In the genomic region with DNA sequence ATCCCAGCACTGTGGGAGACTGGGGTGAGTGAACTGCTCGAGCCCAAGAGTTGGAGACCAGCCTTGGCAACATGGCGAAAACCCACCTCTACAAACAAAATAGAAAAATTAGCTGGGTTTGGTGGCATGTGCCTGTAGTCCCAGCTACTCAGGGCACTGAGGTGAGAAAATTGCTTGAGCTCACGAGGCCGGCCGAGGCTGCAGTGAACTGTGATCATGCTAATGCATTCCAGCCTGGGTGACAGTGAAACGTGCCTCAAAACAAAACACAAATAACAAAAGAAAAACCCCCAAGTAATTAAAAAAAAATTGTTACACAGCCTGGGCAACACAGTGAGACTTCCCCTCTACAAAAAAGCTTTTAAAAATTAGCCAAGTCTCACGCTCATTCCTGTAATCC, we compare ENCODE assay signal across 21 cellular contexts. TPM values are rescaled to one million over a fixed set of nuclear protein-coding genes. Genes with fewer than 3 reads are reported as not detected.
DNase-seq lines count a peak whose midpoint lies in the region; ATAC-seq and TF ChIP-seq lines count a peak whose summit lies in the region.
"Had no signal": no experiment of that assay in that cellular context is flagged by ENCODE, and none has a peak within 500 bp of the region (broad histone marks: within the 10 kb centered on the region; RNA-seq: fewer than 3 reads in every experiment).

No MANE protein-coding gene starts in this region.

- peak overlapping the region; percentile 50 for H3K27ac Mint-ChIP-seq in activated T-cell treated with anti-CD3 and anti-CD28 coated beads, Interleukin-2, amount 50 U/mL, for 72 hours
- H3K27ac Mint-ChIP-seq in H9 (peak overlapping the region; percentile 44 to 88 (median 74); a peak in 5 of 7 replicates), neural progenitor cell (peak overlapping the region; percentile 66)
- H3K27ac Mint-ChIP-seq in dendritic cell treated with granulocyte-macrophage colony-stimulating factor and Interleukin-4, amounts not matched to agents 40 ng/mL and 50 ng/mL, for 4 days = peak overlapping the region; percentile 39
- H3K27ac Mint-ChIP-seq: CD4-positive, alpha-beta T cell had no signal

- H3K4me3 ChIP-seq in neural progenitor cell = no peak overlapping the region
- H3K4me3 ChIP-seq: GM23248, PC-9, SJCRH30 had no signal

- H2BK12ac ChIP-seq in H9 (ENCODE audit: insufficient read length, low read depth, low read length) = no peak overlapping the region

- no peaks in the 10 kb centered on the region for H3K27me3 Mint-ChIP-seq in activated T-cell treated with anti-CD3 and anti-CD28 coated beads, Interleukin-2, amount 50 U/mL, for 72 hours (ENCODE audit: low read depth)
- H3K27me3 Mint-ChIP-seq in activated T-cell treated with anti-CD3 and anti-CD28 coated beads, Interleukin-2, amount 50 U/mL, for 4 hours (ENCODE audit: low read depth) = no peaks in the 10 kb centered on the region
- no peaks in the 10 kb centered on the region for H3K27me3 Mint-ChIP-seq in H9 (ENCODE audit: low read depth)
- H3K27me3 Mint-ChIP-seq in dendritic cell treated with granulocyte-macrophage colony-stimulating factor and Interleukin-4, amounts not matched to agents 40 ng/mL and 50 ng/mL, for 4 days = no peaks in the 10 kb centered on the region
- no peaks in the 10 kb centered on the region for H3K27me3 Mint-ChIP-seq in neural progenitor cell (ENCODE audit: insufficient read depth, low read depth)
- H3K27me3 Mint-ChIP-seq: CD4-positive, alpha-beta T cell had no signal

- no peak overlapping the region for H3K4me2 ChIP-seq in H9 (ENCODE audit: insufficient read depth, insufficient read length, low read length)
- no peak overlapping the region for H3K4me2 ChIP-seq in neural progenitor cell
- H3K4me2 ChIP-seq: PC-9 had no signal

- no peak overlapping the region for H3K4ac ChIP-seq in H9 (ENCODE audit: low read depth, low read length)

- TF ChIP-seq CTCF in H9 (conservative IDR thresholded peaks at IDR 0.05) (no peak), neural progenitor cell (IDR thresholded peaks at IDR 0.05) (no peak)

- WGBS in H9 (ENCODE audit: extremely low coverage, insufficient read length, low lambda C conversion rate) = no CpG with 5 or more reads among the region's 7 CpGs

- no peak overlapping the region for H2BK120ac ChIP-seq in H9 (ENCODE audit: low read depth, low read length, poor library complexity, severe bottlenecking)

- intact Hi-C loops in dendritic cell treated with granulocyte-macrophage colony-stimulating factor and Interleukin-4, amounts not matched to agents 40 ng/mL and 50 ng/mL, for 4 days (cut with micrococcal nuclease) = no loop called here

- no peak overlapping the region for H4K91ac ChIP-seq in H9 (ENCODE audit: insufficient read length, low read depth, low read length)

- H3K79me2 ChIP-seq in H9 (ENCODE audit: insufficient read depth, low read length) = peaks cover 40% of the 10 kb centered on the region; the same call in 1 of the 2 replicates
- peaks cover 90% of the 10 kb centered on the region for H3K79me2 ChIP-seq in neural progenitor cell (ENCODE audit: low read depth)

- no peak overlapping the region for H3K14ac ChIP-seq in H9 (ENCODE audit: insufficient read depth, low read length)

- H3K4me1 ChIP-seq in H9 (ENCODE audit: insufficient read depth, low read length) (no peaks in the 10 kb centered on the region), neural progenitor cell (no peaks in the 10 kb centered on the region)
- H3K4me1 ChIP-seq: Caco-2, SJCRH30 had no signal

- H2BK5ac ChIP-seq in H9 (ENCODE audit: insufficient read length, low read length) = no peak overlapping the region

- DNase-seq in activated T-cell treated with anti-CD3 and anti-CD28 coated beads, Interleukin-2, amount 50 U/mL, for 72 hours = no peak
- DNase-seq in activated T-cell treated with anti-CD3 and anti-CD28 coated beads, Interleukin-2, amount 50 U/mL, for 4 hours = no peak
- DNase-seq in H9 = no peak
- DNase-seq in neural progenitor cell (ENCODE audit: low spot score) = peak; percentile 5
- no peak for DNase-seq in AG08396 (ENCODE audit: low spot score)
- DNase-seq in T-helper 9 cell = no peak
- no peak for DNase-seq in kidney glomerular epithelial cell (lab: John Stamatoyannopoulos, UW)
- DNase-seq: Caco-2; CD4-positive, alpha-beta T cell; DMS153; GF-D8; GM23248; KBM-7; MV-4-11; NCI-H1417; NCI-H187 treated with DMSO at 0.1 percent for 48 hours; NCI-H2227 treated with DMSO at 0.1 percent for 48 hours; NCI-H524 treated with DMSO at 0.1 percent for 48 hours; PC-9; SJCRH30 had no signal

- H3K23ac ChIP-seq in H9 (ENCODE audit: insufficient read length, low read depth, low read length) = no peak overlapping the region

- H4K5ac ChIP-seq in H9 (ENCODE audit: insufficient read length, low read depth, low read length) = no peak overlapping the region

- H3K36me3 Mint-ChIP-seq in activated T-cell treated with anti-CD3 and anti-CD28 coated beads, Interleukin-2, amount 50 U/mL, for 72 hours (ENCODE audit: insufficient read depth in 2 of 2) = peaks cover 9 to 20% of the 10 kb centered on the region in 2 donors
- H3K36me3 Mint-ChIP-seq in activated T-cell treated with anti-CD3 and anti-CD28 coated beads, Interleukin-2, amount 50 U/mL, for 4 hours (ENCODE audit: insufficient read depth) = peaks cover 20% of the 10 kb centered on the region
- H3K36me3 Mint-ChIP-seq in H9 (ENCODE audit: insufficient read depth in 1 of 3, low read depth in 3 of 3) = peaks cover 22 to 35% (median 25%) of the 10 kb centered on the region in 3 experiments
- peaks cover 67% of the 10 kb centered on the region for H3K36me3 Mint-ChIP-seq in dendritic cell treated with granulocyte-macrophage colony-stimulating factor and Interleukin-4, amounts not matched to agents 40 ng/mL and 50 ng/mL, for 4 days (ENCODE audit: low read depth)
- H3K36me3 Mint-ChIP-seq in neural progenitor cell = peaks cover 11% of the 10 kb centered on the region

- H2AFZ ChIP-seq in H9 (ENCODE audit: low read length) = no peak overlapping the region
- H2AFZ ChIP-seq in neural progenitor cell (replicated peaks) = no peak overlapping the region
- H2AFZ ChIP-seq: GM23248, PC-9 had no signal

- no peak overlapping the region for H2BK15ac ChIP-seq in H9 (ENCODE audit: low read depth, low read length)

- no peaks in the 10 kb centered on the region for H3K23me2 ChIP-seq in H9 (ENCODE audit: insufficient read length, low read depth, low read length, poor library complexity, severe bottlenecking)

- no peak overlapping the region for H3K56ac ChIP-seq in H9 (ENCODE audit: insufficient read length, low read depth, low read length)

- no peak overlapping the region for H4K8ac ChIP-seq in H9 (replicated peaks; ENCODE audit: insufficient read length, low read depth, low read length)

- H3K27me3 ChIP-seq in H9 (ENCODE audit: insufficient read depth, low read length) (no peaks in the 10 kb centered on the region), neural progenitor cell (no peaks in the 10 kb centered on the region)
- H3K27me3 ChIP-seq: SJCRH30 had no signal

- peaks cover 3% of the 10 kb centered on the region for H3K79me1 ChIP-seq in H9 (ENCODE audit: insufficient read depth, low read depth, low read length, poor library complexity, severe bottlenecking)

- H3K4me1 Mint-ChIP-seq in activated T-cell treated with anti-CD3 and anti-CD28 coated beads, Interleukin-2, amount 50 U/mL, for 72 hours (ENCODE audit: low read depth) = peaks cover 31% of the 10 kb centered on the region
- H3K4me1 Mint-ChIP-seq in activated T-cell treated with anti-CD3 and anti-CD28 coated beads, Interleukin-2, amount 50 U/mL, for 4 hours (ENCODE audit: low read depth) = peaks cover 34% of the 10 kb centered on the region
- H3K4me1 Mint-ChIP-seq in H9 = peaks cover 9 to 15% of the 10 kb centered on the region in 2 experiments
- H3K4me1 Mint-ChIP-seq in dendritic cell treated with granulocyte-macrophage colony-stimulating factor and Interleukin-4, amounts not matched to agents 40 ng/mL and 50 ng/mL, for 4 days (ENCODE audit: low read depth) = peaks cover 34% of the 10 kb centered on the region
- peaks cover 9% of the 10 kb centered on the region for H3K4me1 Mint-ChIP-seq in neural progenitor cell

- no peaks in the 10 kb centered on the region for H3K36me3 ChIP-seq in neural progenitor cell

- H3K9me3 ChIP-seq in H9 (ENCODE audit: control insufficient read depth, low read depth, low read length) (no peaks in the 10 kb centered on the region), neural progenitor cell (ENCODE audit: low read depth) (no peaks in the 10 kb centered on the region)
- H3K9me3 ChIP-seq: Caco-2, SJCRH30 had no signal

- no peak overlapping the region for H2BK20ac ChIP-seq in H9 (ENCODE audit: low read depth, low read length, poor library complexity, severe bottlenecking)

- H3K9me3 Mint-ChIP-seq in activated T-cell treated with anti-CD3 and anti-CD28 coated beads, Interleukin-2, amount 50 U/mL, for 72 hours = no peaks in the 10 kb centered on the region
- no peaks in the 10 kb centered on the region for H3K9me3 Mint-ChIP-seq in activated T-cell treated with anti-CD3 and anti-CD28 coated beads, Interleukin-2, amount 50 U/mL, for 4 hours
- H3K9me3 Mint-ChIP-seq in H9 (no peaks in the 10 kb centered on the region), neural progenitor cell (no peaks in the 10 kb centered on the region)
- H3K9me3 Mint-ChIP-seq in dendritic cell treated with granulocyte-macrophage colony-stimulating factor and Interleukin-4, amounts not matched to agents 40 ng/mL and 50 ng/mL, for 4 days = no peaks in the 10 kb centered on the region
- H3K9me3 Mint-ChIP-seq: CD4-positive, alpha-beta T cell had no signal

- H3K4me3 Mint-ChIP-seq in activated T-cell treated with anti-CD3 and anti-CD28 coated beads, Interleukin-2, amount 50 U/mL, for 72 hours = no peak overlapping the region
- H3K4me3 Mint-ChIP-seq in activated T-cell treated with anti-CD3 and anti-CD28 coated beads, Interleukin-2, amount 50 U/mL, for 4 hours = no peak overlapping the region
- H3K4me3 Mint-ChIP-seq in H9 = no peak overlapping the region
- no peak overlapping the region for H3K4me3 Mint-ChIP-seq in dendritic cell treated with granulocyte-macrophage colony-stimulating factor and Interleukin-4, amounts not matched to agents 40 ng/mL and 50 ng/mL, for 4 days
- no peak overlapping the region for H3K4me3 Mint-ChIP-seq in neural progenitor cell
- H3K4me3 Mint-ChIP-seq: CD4-positive, alpha-beta T cell had no signal

- H2AK5ac ChIP-seq in H9 (ENCODE audit: insufficient read length, low read length) = no peak overlapping the region

- no peak for ATAC-seq in activated T-cell treated with anti-CD3 and anti-CD28 coated beads, Interleukin-2, amount 50 U/mL, for 72 hours (replicated peaks in 1 of 2)
- no peak for ATAC-seq in activated T-cell treated with anti-CD3 and anti-CD28 coated beads, Interleukin-2, amount 50 U/mL, for 4 hours

- peaks cover 9% of the 10 kb centered on the region for H3F3A ChIP-seq in neural progenitor cell (ENCODE audit: low read depth)

- H3T11ph ChIP-seq in H9 (ENCODE audit: low read length) = no peak overlapping the region

- H4K20me1 ChIP-seq in H9 (ENCODE audit: control insufficient read depth, insufficient read depth, insufficient read length) (no peaks in the 10 kb centered on the region), neural progenitor cell (ENCODE audit: low read depth) (peaks cover 31% of the 10 kb centered on the region)

- no peak overlapping the region for H3K18ac ChIP-seq in H9 (ENCODE audit: insufficient read length, low read depth, low read length)

- H3K9ac ChIP-seq in H9 (ENCODE audit: extremely low read depth, insufficient read length, low read length) (no peak overlapping the region), neural progenitor cell (no peak overlapping the region)
- H3K9ac ChIP-seq: GM23248 had no signal

- H3K27ac ChIP-seq in H9 (ENCODE audit: insufficient read length, low read depth, low read length) (no peak overlapping the region), neural progenitor cell (no peak overlapping the region)
- H3K27ac ChIP-seq: GM23248, PC-9, SJCRH30 had no signal

RNA-seq across cellular contexts. Expression of a gene that starts 5.0 kb away (rescaled TPM):
- 10 to 100 TPM; 59.5 to 60.3 TPM for total RNA-seq in activated T-cell treated with anti-CD3 and anti-CD28 coated beads, Interleukin-2, amount 50 U/mL, for 72 hours
- 100 to 1,000 TPM in 2 of 3 donors, 10 to 100 TPM in 1; 99.5 to 103 (median 102) TPM for total RNA-seq in activated T-cell treated with anti-CD3 and anti-CD28 coated beads, Interleukin-2, amount 50 U/mL, for 4 hours
- 79.4 and 79.6 TPM in 2 replicates for total RNA-seq in H9 (2021)
- total RNA-seq in neural progenitor cell (ENCODE audit: low replicate concordance) = 49.2 and 60.8 TPM in 2 replicates

RNA-seq across cellular contexts. Expression of a gene that starts 5.5 kb away (rescaled TPM):
- total RNA-seq in activated T-cell treated with anti-CD3 and anti-CD28 coated beads, Interleukin-2, amount 50 U/mL, for 72 hours = 100 to 1,000 TPM; 112 to 114 TPM
- 100 to 1,000 TPM in 1 of 3 donors, 10 to 100 TPM in 2; 95.1 to 112 (median 95.3) TPM for total RNA-seq in activated T-cell treated with anti-CD3 and anti-CD28 coated beads, Interleukin-2, amount 50 U/mL, for 4 hours
- 184 and 187 TPM in 2 replicates for total RNA-seq in H9 (2021)
- 87.4 and 104 TPM in 2 replicates for total RNA-seq in neural progenitor cell (ENCODE audit: low replicate concordance)

RNA-seq across cellular contexts. Expression of a gene that starts 26.8 kb away (rescaled TPM):
- 10 to 100 TPM; 71.7 to 77.7 TPM for total RNA-seq in activated T-cell treated with anti-CD3 and anti-CD28 coated beads, Interleukin-2, amount 50 U/mL, for 72 hours
- 10 to 100 TPM; 35.8 to 37.7 (median 35.9) TPM for total RNA-seq in activated T-cell treated with anti-CD3 and anti-CD28 coated beads, Interleukin-2, amount 50 U/mL, for 4 hours
- 34.5 and 35.0 TPM in 2 replicates for total RNA-seq in H9 (2021)
- total RNA-seq in neural progenitor cell (ENCODE audit: low replicate concordance) = 46.6 and 69.6 TPM in 2 replicates

RNA-seq across cellular contexts. Expression of a gene that starts 58.8 kb away (rescaled TPM):
- total RNA-seq in activated T-cell treated with anti-CD3 and anti-CD28 coated beads, Interleukin-2, amount 50 U/mL, for 72 hours = 100 to 1,000 TPM; 144 to 161 TPM
- total RNA-seq in activated T-cell treated with anti-CD3 and anti-CD28 coated beads, Interleukin-2, amount 50 U/mL, for 4 hours = 100 to 1,000 TPM; 272 to 298 (median 280) TPM
- total RNA-seq in H9 (2021) = 178 and 183 TPM in 2 replicates
- 49.6 and 69.7 TPM in 2 replicates for total RNA-seq in neural progenitor cell (ENCODE audit: low replicate concordance)

RNA-seq across cellular contexts. Expression of a gene that starts 59.0 kb away (rescaled TPM):
- 10 to 100 TPM; 36.0 to 42.3 TPM for total RNA-seq in activated T-cell treated with anti-CD3 and anti-CD28 coated beads, Interleukin-2, amount 50 U/mL, for 72 hours
- total RNA-seq in activated T-cell treated with anti-CD3 and anti-CD28 coated beads, Interleukin-2, amount 50 U/mL, for 4 hours = 100 to 1,000 TPM; 123 to 169 (median 157) TPM
- total RNA-seq in H9 (2021) (77.5 and 80.3 TPM in 2 replicates), neural progenitor cell (ENCODE audit: low replicate concordance) (21.8 and 44.3 TPM in 2 replicates)
